ENCODE assay signal across 23 cellular contexts in genomic region chr11:85257837-85258236, GRCh38.
"Had no signal": no experiment of that assay in that cellular context is flagged by ENCODE, and none has a peak within 500 bp of the region (broad histone marks: within the 10 kb centered on the region; RNA-seq: fewer than 3 reads in every experiment).

No MANE protein-coding gene starts in this region.

- H3K79me2 ChIP-seq: hepatocyte had no signal

- H2AFZ ChIP-seq: hepatocyte had no signal

- H3K4me2 ChIP-seq: hepatocyte had no signal

- H3K9me3 ChIP-seq: colonic mucosa, esophagus muscularis mucosa, suprapubic skin had no signal

- H3K27ac ChIP-seq: colonic mucosa, dorsolateral prefrontal cortex, esophagus muscularis mucosa, hepatocyte, left ventricle myocardium inferior, stomach, suprapubic skin, tibial nerve had no signal

- H3K27me3 ChIP-seq: colonic mucosa, dorsolateral prefrontal cortex, esophagus muscularis mucosa, hepatocyte, stomach, suprapubic skin, tibial nerve had no signal

- DNase-seq: activated CD4-positive, alpha-beta memory T cell treated with anti-CD3 and anti-CD28 coated beads for 36 hours; activated CD4-positive, alpha-beta T cell treated with anti-CD3 and anti-CD28 coated beads for 4 hours; activated CD4-positive, CD25-positive, alpha-beta regulatory T cell; activated effector memory CD4-positive, alpha-beta T cell treated with Interleukin-2 at 50 U/mL for 16 hours; activated naive CD4-positive, alpha-beta T cell treated with anti-CD3 and anti-CD28 coated beads for 36 hours; activated naive CD8-positive, alpha-beta T cell treated with anti-CD3 and anti-CD28 coated beads, Interleukin-2, amount 10 ng/mL, durations not matched to agents 7 days and 5 days; activated T-cell treated with anti-CD3 and anti-CD28 coated beads, Interleukin-2, amount 50 U/mL, for 72 hours; amygdala; colonic mucosa; dorsolateral prefrontal cortex; glutamatergic neuron; left ventricle myocardium inferior; naive thymus-derived CD8-positive, alpha-beta T cell; small intestine; stomach had no signal

- FAIRE-seq: bronchial epithelial cell, frontal cortex, small intestine had no signal

- H3K4me1 ChIP-seq: colonic mucosa, esophagus muscularis mucosa, left ventricle myocardium inferior, stomach, suprapubic skin, tibial nerve had no signal

- ATAC-seq: activated T-cell treated with anti-CD3 and anti-CD28 coated beads, Interleukin-2, amount 50 U/mL, for 72 hours; naive thymus-derived CD8-positive, alpha-beta T cell; sciatic nerve; stimulated activated memory B cell treated with anti-CD40 and anti-IgM and Interleukin-4, amounts not matched to agents 10 μg/mL and 1 μg/mL and 100 μg/mL, for 72 hours had no signal

- H3K36me3 ChIP-seq: colonic mucosa, esophagus muscularis mucosa, left ventricle myocardium inferior, stomach, suprapubic skin had no signal

- H3K4me3 ChIP-seq: colonic mucosa, dorsolateral prefrontal cortex, esophagus muscularis mucosa, hepatocyte, left ventricle myocardium inferior, stomach, suprapubic skin, tibial nerve had no signal
